Comparison of ENCODE assay signal across 1 cellular context in genomic region chr10:34985823-34986222, GRCh38.
TF ChIP-seq lines count a peak whose summit lies in the region.

No MANE protein-coding gene starts in this region.

TF ChIP-seq in GM12878, 131 proteins besides CTCF, POLR2A, EP300 and RAD21 (continued from another document):
- no peak for TF ChIP-seq E4F1 (IDR thresholded peaks at IDR 0.05; ENCODE audit: borderline replicate concordance, partially characterized antibody)
